11 cellular contexts compared by ENCODE assay signal in genomic region chr5:143494162-143494561, GRCh38.
DNase-seq lines count a peak whose midpoint lies in the region; ATAC-seq and TF ChIP-seq lines count a peak whose summit lies in the region.
"Had no signal": no experiment of that assay in that cellular context is flagged by ENCODE, and none has a peak within 500 bp of the region (broad histone marks: within the 10 kb centered on the region; RNA-seq: fewer than 3 reads in every experiment).

No MANE protein-coding gene starts in this region.

- no peak for TF ChIP-seq POLR2A in breast epithelium (IDR thresholded peaks at IDR 0.05)
- no peak for TF ChIP-seq POLR2A in vagina (IDR thresholded peaks at IDR 0.05)
- TF ChIP-seq POLR2A in body of pancreas (IDR thresholded peaks at IDR 0.05): no peak

- H3K4me3 Mint-ChIP-seq in MCF 10A (ENCODE audit: unreplicated experiment): no peak overlapping the region

- no peak for ATAC-seq in GM19023 (IDR thresholded peaks at IDR 0.05; ENCODE audit: unreplicated experiment)
- ATAC-seq in body of pancreas: no peak
- ATAC-seq: right lobe of liver had no signal

- 71 to 84% methylated on average over 2 of the region's 2 CpGs for WGBS in body of pancreas, 2 donors

- intact Hi-C loops in MCF 10A (cut with micrococcal nuclease): loop anchor here (10.0 kb wide), 1 partner anchor 349 kb away; no protein-coding TSS in a partner anchor
- intact Hi-C loops in breast epithelium (cut with DNase I; ENCODE audit: low total_unique reads): no loop called here
- intact Hi-C loops in vagina (cut with DNase I): no loop called here
- intact Hi-C loops in body of pancreas (cut with DNase I): no loop called here

- no peaks in the 10 kb centered on the region for H3K9me3 ChIP-seq in breast epithelium
- no peaks in the 10 kb centered on the region for H3K9me3 ChIP-seq in vagina
- no peaks in the 10 kb centered on the region for H3K9me3 ChIP-seq in body of pancreas
- H3K9me3 ChIP-seq: right lobe of liver had no signal

- H3K4me1 ChIP-seq in breast epithelium: no peaks in the 10 kb centered on the region
- H3K4me1 ChIP-seq in vagina: peaks cover 26% of the 10 kb centered on the region
- H3K4me1 ChIP-seq in body of pancreas: peaks cover 13% of the 10 kb centered on the region

- H3K27me3 ChIP-seq in breast epithelium (no peaks in the 10 kb centered on the region), vagina (no peaks in the 10 kb centered on the region), body of pancreas (no peaks in the 10 kb centered on the region)
- H3K27me3 ChIP-seq: right lobe of liver had no signal

- H3K4me3 ChIP-seq in breast epithelium (no peak overlapping the region), fibroblast of pulmonary artery (replicated peaks; ENCODE audit: low read depth, low read length) (no peak overlapping the region), vagina (no peak overlapping the region), body of pancreas (no peak overlapping the region)
- H3K4me3 ChIP-seq: right lobe of liver had no signal

- H3K27ac ChIP-seq in breast epithelium (no peak overlapping the region), vagina (no peak overlapping the region), body of pancreas (no peak overlapping the region)
- H3K27ac ChIP-seq: VCaP had no signal

- POLR2A ChIA-PET in MCF 10A (lab: Yijun Ruan, JAX): interaction anchor here (0.6 to 9.8 kb wide), 13 partner anchors 10 to 345 kb away, joined by 3 to 182 read pairs (median 5); partner anchors contain the start of gene NR3C1

- no peaks in the 10 kb centered on the region for H3K36me3 Mint-ChIP-seq in MCF 10A (ENCODE audit: insufficient read depth, unreplicated experiment)

- H3K4me1 Mint-ChIP-seq in MCF 10A (ENCODE audit: insufficient read depth, unreplicated experiment): peaks cover 50% of the 10 kb centered on the region

- H3K36me3 ChIP-seq in breast epithelium (no peaks in the 10 kb centered on the region), vagina (no peaks in the 10 kb centered on the region), body of pancreas (replicated peaks in 1 of 2; ENCODE audit: insufficient read depth in 1 of 2, low read depth in 2 of 2) (peaks cover 0 to 4% of the 10 kb centered on the region in 2 donors)
- H3K36me3 ChIP-seq: right lobe of liver had no signal

- no peaks in the 10 kb centered on the region for H3K9me3 Mint-ChIP-seq in MCF 10A (ENCODE audit: unreplicated experiment)

- CTCF ChIA-PET in MCF 10A (lab: Yijun Ruan, JAX): interaction anchor here (0.6 to 2.7 kb wide), 5 partner anchors 14 to 482 kb away, joined by 3 to 16 read pairs (median 4); partner anchors contain the start of gene NR3C1

- BruUV-seq in MCF 10A (replicated peaks; lab: Mats Ljungman, UMichigan): no TSS peak

- peak overlapping the region; percentile 82 for H3K27ac Mint-ChIP-seq in MCF 10A (ENCODE audit: low read depth, unreplicated experiment)

- peak; percentile 94 for DNase-seq in MCF 10A (ENCODE audit: unreplicated experiment)
- no peak for DNase-seq in breast epithelium (ENCODE audit: low spot score in 2 of 2)
- DNase-seq in T1000 (lab: John Stamatoyannopoulos, UW): peak; percentile 14
- peak; percentile 83 for DNase-seq in fibroblast of pulmonary artery (ENCODE audit: low read depth)
- no peak for DNase-seq in vagina (ENCODE audit: extremely low spot score in 2 of 2)
- no peak for DNase-seq in activated CD8-positive, alpha-beta memory T cell treated with anti-CD3 and anti-CD28 coated beads, Interleukin-2, amount 50 U/mL, for 4 hours
- DNase-seq in body of pancreas: no peak
- DNase-seq: right lobe of liver, SIG-M5 had no signal

- H3K27me3 Mint-ChIP-seq in MCF 10A (ENCODE audit: insufficient read depth, unreplicated experiment): no peaks in the 10 kb centered on the region

- no peak for TF ChIP-seq CTCF in MCF 10A (IDR thresholded peaks at IDR 0.05; ENCODE audit: unreplicated experiment)
- TF ChIP-seq CTCF in breast epithelium (IDR thresholded peaks at IDR 0.05): no peak
- TF ChIP-seq CTCF in fibroblast of pulmonary artery (IDR thresholded peaks at IDR 0.05; ENCODE audit: low read length, missing control alignments): no peak
- no peak for TF ChIP-seq CTCF in vagina (IDR thresholded peaks at IDR 0.05)
- no peak for TF ChIP-seq CTCF in body of pancreas (IDR thresholded peaks at IDR 0.05)

Comparison
In these comparisons a context has a peak if more than half of its experiments do, and no peak if none do; other contexts are left out.
1. DNase-seq: peak in MCF 10A (single experiment), T1000 (single experiment) and fibroblast of pulmonary artery (single experiment); none in breast epithelium (0 of 2), vagina (0 of 2), activated CD8-positive, alpha-beta memory T cell treated with anti-CD3 and anti-CD28 coated beads, Interleukin-2, amount 50 U/mL, for 4 hours (single experiment) and body of pancreas (0 of 4).